In the genomic region with DNA sequence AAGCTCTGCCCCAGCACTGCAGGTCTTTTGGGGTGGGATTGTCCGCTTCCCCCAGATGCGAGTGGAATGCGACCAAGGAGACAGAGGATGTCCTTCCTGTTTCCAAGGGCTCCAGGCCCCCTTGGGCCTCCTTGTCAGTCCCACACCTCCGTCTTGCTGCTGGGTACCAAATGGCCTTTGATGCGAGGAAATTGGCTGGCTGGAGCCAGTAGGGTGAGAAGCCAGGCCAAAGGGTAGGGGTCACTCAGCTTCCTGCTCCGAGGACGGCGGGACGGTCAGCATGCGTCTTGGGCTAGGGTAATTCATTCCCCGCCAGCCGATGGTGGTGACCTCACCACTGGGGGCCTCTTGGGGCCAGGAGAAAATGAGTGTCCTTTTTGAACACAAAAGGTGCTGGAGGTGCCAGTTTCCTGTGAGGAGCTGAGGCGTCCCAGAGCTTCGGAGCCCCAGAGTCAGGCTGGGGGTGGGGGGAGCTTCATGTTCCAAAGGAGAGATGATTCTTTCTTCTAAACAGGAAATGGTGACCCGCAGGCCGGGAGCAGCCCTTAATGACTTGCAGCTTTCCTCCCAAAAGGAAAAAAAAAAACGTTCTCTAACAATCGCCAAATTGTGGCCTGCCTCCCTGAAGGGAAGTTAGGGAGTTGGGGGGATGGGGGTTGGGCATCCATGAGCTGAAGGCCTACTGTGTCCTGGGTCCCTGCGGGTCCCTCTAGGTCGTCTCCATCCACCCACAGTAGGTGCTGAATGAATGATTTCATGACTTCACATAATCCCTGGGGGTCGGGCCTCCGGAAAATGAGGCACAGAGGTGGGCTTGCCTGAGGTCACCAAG, we compare ENCODE assay signal across 10 cellular contexts. TPM values are rescaled to one million over a fixed set of nuclear protein-coding genes. Genes with fewer than 3 reads are reported as not detected.
DNase-seq lines count a peak whose midpoint lies in the region; ATAC-seq and TF ChIP-seq lines count a peak whose summit lies in the region.
"Had no signal": no experiment of that assay in that cellular context is flagged by ENCODE, and none has a peak within 500 bp of the region (broad histone marks: within the 10 kb centered on the region; RNA-seq: fewer than 3 reads in every experiment).

No MANE protein-coding gene starts in this region.

- H4K20me1 ChIP-seq in GM23248 (ENCODE audit: insufficient read depth) (no peaks in the 10 kb centered on the region), hepatocyte (ENCODE audit: insufficient read depth, poor library complexity, severe bottlenecking) (peaks cover 6% of the 10 kb centered on the region), PC-9 (ENCODE audit: insufficient read depth) (no peaks in the 10 kb centered on the region)

- H2AFZ ChIP-seq in GM23248 = peak overlapping the region; percentile 62
- H2AFZ ChIP-seq in hepatocyte = no peak overlapping the region
- H2AFZ ChIP-seq in PC-9 = no peak overlapping the region

- peak overlapping the region; percentile 96 for H3K9ac ChIP-seq in GM23248

- no peak for ATAC-seq in GM21360 (IDR thresholded peaks at IDR 0.05; ENCODE audit: unreplicated experiment)

- H3K27me3 ChIP-seq in GM23248 (replicated peaks; ENCODE audit: insufficient read depth) (no peaks in the 10 kb centered on the region), ascending aorta (no peaks in the 10 kb centered on the region), hepatocyte (no peaks in the 10 kb centered on the region), PC-9 (ENCODE audit: insufficient read depth, low read depth) (no peaks in the 10 kb centered on the region)

- in situ Hi-C loops in GM23248 (cut with MboI) = no loop called here

- H3K27ac ChIP-seq in GM23248 (peak overlapping the region; percentile 89), ascending aorta (peak overlapping the region; percentile 63 to 77), hepatocyte (peak overlapping the region; percentile 95), PC-9 (no peak overlapping the region)

- peak; percentile 94 for DNase-seq in GM23248
- DNase-seq in ascending aorta (ENCODE audit: low spot score in 2 of 2) = peak in 1 of 2 donors; percentile 85
- peak; percentile 68 for DNase-seq in hepatocyte (ENCODE audit: low spot score)
- peak; percentile 53 for DNase-seq in skeletal muscle cell (ENCODE audit: low read depth)
- DNase-seq in PC-9 = no peak
- no peak for DNase-seq in NCI-H510A treated with DMSO at 0.1 percent for 48 hours (lab: John Stamatoyannopoulos, UW)
- DNase-seq in NCI-H345 treated with DMSO at 0.1 percent for 48 hours (lab: John Stamatoyannopoulos, UW; ENCODE audit: unreplicated experiment) = no peak
- DNase-seq: activated naive CD4-positive, alpha-beta T cell treated with Interleukin-2 at 50 U/mL for 16 hours; NCI-H1417 had no signal

- POLR2A ChIA-PET in PC-9 (lab: Charles Lee; ENCODE audit: unreplicated experiment) = no interaction called here

- no TSS peak for BruUV-seq in PC-9 (replicated peaks; lab: Mats Ljungman, UMichigan)

- CTCF ChIA-PET in PC-9 (lab: Charles Lee) = interaction anchor here (0.6 to 0.9 kb wide), 2 partner anchors 82 to 84 kb away, joined by 3 to 5 read pairs; no protein-coding TSS in a partner anchor

- peaks cover 58% of the 10 kb centered on the region for H3F3A ChIP-seq in GM23248 (ENCODE audit: insufficient read depth)
- H3F3A ChIP-seq in PC-9 (ENCODE audit: insufficient read depth, low read depth) = 0 out of 2 replicates have a peak, but pooled peaks cover 13% of the 10 kb centered on the region

- H3K4me3 ChIP-seq in GM23248 (peak overlapping the region; percentile 42), ascending aorta (no peak overlapping the region), hepatocyte (no peak overlapping the region), skeletal muscle cell (ENCODE audit: low read depth, low read length) (no peak overlapping the region), PC-9 (no peak overlapping the region)

- H3K79me2 ChIP-seq in GM23248 (ENCODE audit: insufficient read depth) (peaks cover 31% of the 10 kb centered on the region), hepatocyte (peaks cover 31% of the 10 kb centered on the region), PC-9 (ENCODE audit: low read depth) (no peaks in the 10 kb centered on the region)

- H3K4me2 ChIP-seq in GM23248 (ENCODE audit: unreplicated experiment) (peak overlapping the region; percentile 57), hepatocyte (peak overlapping the region; percentile 94), PC-9 (no peak overlapping the region)

- H3K36me3 ChIP-seq in GM23248 (ENCODE audit: low read depth) = no peaks in the 10 kb centered on the region
- peaks cover 0 to 3% of the 10 kb centered on the region in 2 donors for H3K36me3 ChIP-seq in ascending aorta
- H3K36me3 ChIP-seq in hepatocyte (replicated peaks; ENCODE audit: insufficient read depth, low read depth) = no peaks in the 10 kb centered on the region
- no peaks in the 10 kb centered on the region for H3K36me3 ChIP-seq in PC-9 (ENCODE audit: low read depth)

- WGBS in GM23248 (ENCODE audit: low coverage in 1 of 2, low lambda C conversion rate in 2 of 2, missing lambda C conversion rate in 2 of 2), 2 experiments = 2 to 3% methylated on average over 22 of the region's 22 CpGs
- WGBS in hepatocyte (ENCODE audit: low lambda C conversion rate, missing lambda C conversion rate) = 42% methylated on average over 22 of the region's 22 CpGs

- intact Hi-C loops in ascending aorta (cut with DNase I) = no loop called here
- intact Hi-C loops in PC-9 (cut with micrococcal nuclease; ENCODE audit: unreplicated experiment) = no loop called here

- H3K9me2 ChIP-seq in GM23248 (ENCODE audit: insufficient read depth) (no peaks in the 10 kb centered on the region), hepatocyte (replicated peaks; ENCODE audit: insufficient read depth) (no peaks in the 10 kb centered on the region), PC-9 (ENCODE audit: insufficient read depth) (no peaks in the 10 kb centered on the region)

- no peaks in the 10 kb centered on the region for H3K9me3 ChIP-seq in GM23248 (ENCODE audit: low read depth)
- H3K9me3 ChIP-seq in ascending aorta = no peaks in the 10 kb centered on the region
- H3K9me3 ChIP-seq in hepatocyte (ENCODE audit: low read depth) = no peaks in the 10 kb centered on the region
- H3K9me3 ChIP-seq in PC-9 (ENCODE audit: insufficient read depth, low read depth) = no peaks in the 10 kb centered on the region

- TF ChIP-seq CTCF in ascending aorta (IDR thresholded peaks at IDR 0.05) (no peak), hepatocyte (IDR thresholded peaks at IDR 0.05; ENCODE audit: poor library complexity) (no peak), PC-9 (conservative IDR thresholded peaks at IDR 0.05) (no peak)

- H3K4me1 ChIP-seq in GM23248 (ENCODE audit: insufficient read depth) (peaks cover 62% of the 10 kb centered on the region), ascending aorta (peaks cover 16 to 37% of the 10 kb centered on the region in 2 donors), hepatocyte (ENCODE audit: insufficient read depth) (peaks cover 38% of the 10 kb centered on the region), PC-9 (replicated peaks; ENCODE audit: insufficient read depth) (no peaks in the 10 kb centered on the region)

RNA-seq across cellular contexts. Expression of a gene that starts 6.7 kb away (rescaled TPM):
- total RNA-seq in GM23248 (2014; rRNA removed; shearing (Covaris generic)) = 2.4 and 7.6 TPM in 2 replicates
- polyA plus RNA-seq in GM23248 (2016; fragmentation: Nextera tagmentation; extraction: Ambion mirVana) = 13.4 and 15.7 TPM in 2 replicates
- 64.4 TPM for total RNA-seq in ascending aorta
- total RNA-seq in hepatocyte = 2.9 and 3.0 TPM in 2 replicates
- 8.4 and 9.8 TPM in 2 replicates for polyA plus RNA-seq in hepatocyte
- 2.2 and 3.6 TPM in 2 replicates for total RNA-seq in PC-9 (2021)

RNA-seq across cellular contexts. Expression of a gene that starts 53.3 kb away (rescaled TPM):
- total RNA-seq in GM23248 (2014; rRNA removed; shearing (Covaris generic)) = 69.6 and 96.0 TPM in 2 replicates
- polyA plus RNA-seq in GM23248 (2016; fragmentation: Nextera tagmentation; extraction: Ambion mirVana) = 70.4 and 72.7 TPM in 2 replicates
- total RNA-seq in ascending aorta = 77.0 TPM
- 67.1 and 93.7 TPM in 2 replicates for total RNA-seq in hepatocyte
- polyA plus RNA-seq in hepatocyte = 64.8 and 65.8 TPM in 2 replicates
- total RNA-seq in PC-9 (2021) = 92.5 and 125 TPM in 2 replicates

Comparison
In these comparisons a context has a peak if more than half of its experiments do, and no peak if none do; other contexts are left out.
1. DNase-seq: peak in GM23248 (single experiment), hepatocyte (single experiment) and skeletal muscle cell (single experiment); none in PC-9 (0 of 2), NCI-H510A treated with DMSO at 0.1 percent for 48 hours (single experiment) and NCI-H345 treated with DMSO at 0.1 percent for 48 hours (single experiment).